In the genomic region with DNA sequence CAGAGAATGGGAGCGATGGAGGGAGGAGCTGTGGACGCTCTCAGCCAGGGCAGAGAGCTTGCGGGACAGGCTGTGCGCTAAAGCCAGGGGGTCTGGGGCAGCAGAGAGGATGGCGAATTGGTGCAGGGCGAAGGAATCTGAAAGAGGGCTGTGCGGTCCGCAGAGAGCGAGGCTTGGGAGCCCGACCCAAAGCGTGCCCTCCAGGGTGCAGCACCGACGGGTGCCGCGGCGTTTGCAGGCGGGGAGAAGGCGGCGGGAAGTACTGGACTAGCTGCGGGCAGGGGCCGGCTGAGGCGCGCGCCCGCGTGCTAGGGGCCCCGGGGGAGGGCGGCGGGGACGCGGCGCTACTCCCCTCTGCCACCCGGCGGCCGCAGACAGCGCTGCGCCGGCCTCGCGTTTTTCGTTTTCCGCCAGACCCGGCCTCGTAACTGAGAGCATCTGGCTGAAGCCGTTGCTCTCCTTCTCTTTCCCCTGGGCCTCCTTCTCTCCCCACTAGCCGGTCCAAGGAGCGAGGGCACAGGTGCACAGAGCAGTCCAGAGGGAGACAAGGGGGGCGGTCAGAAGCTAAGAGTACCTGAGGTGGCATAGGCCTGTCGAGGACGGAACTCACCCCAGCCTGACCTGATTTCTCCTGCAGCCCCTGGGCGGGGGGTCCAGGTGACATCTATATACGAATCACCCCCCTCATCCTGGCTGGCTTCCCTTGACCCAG, we compare ENCODE assay signal across 1 cellular context.
A peak's percentile ranks its signal among the peaks of the same experiment; 100 is the strongest.
TF ChIP-seq lines count a peak whose summit lies in the region.

No MANE protein-coding gene starts in this region.

TF ChIP-seq in HepG2, 621 proteins besides CTCF, POLR2A, EP300 and RAD21 (continued from another document and continues in another):
- TF ChIP-seq IKZF4 (CRISPR knock-in tag; IDR thresholded peaks at IDR 0.05; ENCODE audit: borderline replicate concordance, low read depth, not compliant biosample characterization) (no peak), ZNF430 (CRISPR knock-in tag; IDR thresholded peaks at IDR 0.05) (no peak), ZIK1 (CRISPR knock-in tag; IDR thresholded peaks at IDR 0.05; ENCODE audit: borderline replicate concordance, low read depth) (no peak), SP140L (CRISPR knock-in tag; IDR thresholded peaks at IDR 0.05; ENCODE audit: borderline replicate concordance) (no peak), NPAS2 (CRISPR knock-in tag; IDR thresholded peaks at IDR 0.05; ENCODE audit: borderline replicate concordance) (no peak), ZBTB42 (CRISPR knock-in tag; IDR thresholded peaks at IDR 0.05) (no peak), ZNF703 (CRISPR knock-in tag; IDR thresholded peaks at IDR 0.05; ENCODE audit: borderline replicate concordance) (no peak), ZFP1 (CRISPR knock-in tag; IDR thresholded peaks at IDR 0.05) (no peak), ZMYM4 (CRISPR knock-in tag; IDR thresholded peaks at IDR 0.05) (peak; percentile 51; the same call in 1 of the 2 replicates), ZC3H13 (CRISPR knock-in tag; IDR thresholded peaks at IDR 0.05) (no peak), PTBP1 (IDR thresholded peaks at IDR 0.05; ENCODE audit: low read depth, low read length, poor library complexity, severe bottlenecking) (no peak), TBL1XR1 (IDR thresholded peaks at IDR 0.05; ENCODE audit: borderline replicate concordance, low read length, partially characterized antibody) (no peak), ZNF121 (CRISPR knock-in tag; IDR thresholded peaks at IDR 0.05) (no peak), ZNF619 (CRISPR knock-in tag; IDR thresholded peaks at IDR 0.05) (no peak), TBP (CRISPR knock-in tag; IDR thresholded peaks at IDR 0.05) (no peak), BORCS8-MEF2B (CRISPR knock-in tag; IDR thresholded peaks at IDR 0.05) (no peak), ZNF33B (CRISPR knock-in tag; IDR thresholded peaks at IDR 0.05) (no peak), RXRB (CRISPR knock-in tag; IDR thresholded peaks at IDR 0.05; ENCODE audit: borderline replicate concordance) (no peak), CENPX (CRISPR knock-in tag; IDR thresholded peaks at IDR 0.05) (no peak), CAMTA2 (CRISPR knock-in tag; IDR thresholded peaks at IDR 0.05; ENCODE audit: borderline replicate concordance) (no peak), CEBPB (IDR thresholded peaks at IDR 0.05; ENCODE audit: borderline replicate concordance, low read depth, low read length) (no peak), MAF1 (CRISPR knock-in tag; IDR thresholded peaks at IDR 0.05; ENCODE audit: borderline replicate concordance) (no peak), ZNF329 (CRISPR knock-in tag; IDR thresholded peaks at IDR 0.05; ENCODE audit: low read depth) (peak; percentile 47; the same call in 1 of the 2 replicates), YY1 (IDR thresholded peaks at IDR 0.05; ENCODE audit: insufficient read depth, insufficient replicate concordance, low read depth, low read length) (peak; percentile 72), RAD51 (IDR thresholded peaks at IDR 0.05; ENCODE audit: borderline replicate concordance) (no peak), ZNF549 (CRISPR knock-in tag; IDR thresholded peaks at IDR 0.05) (no peak), AHR (CRISPR knock-in tag; IDR thresholded peaks at IDR 0.05) (no peak), HNF4G (IDR thresholded peaks at IDR 0.05; ENCODE audit: borderline replicate concordance, low read depth, low read length) (no peak), HNF4G (CRISPR knock-in tag; IDR thresholded peaks at IDR 0.05; ENCODE audit: borderline replicate concordance, low read depth) (no peak)
- TF ChIP-seq, protein P1, sequence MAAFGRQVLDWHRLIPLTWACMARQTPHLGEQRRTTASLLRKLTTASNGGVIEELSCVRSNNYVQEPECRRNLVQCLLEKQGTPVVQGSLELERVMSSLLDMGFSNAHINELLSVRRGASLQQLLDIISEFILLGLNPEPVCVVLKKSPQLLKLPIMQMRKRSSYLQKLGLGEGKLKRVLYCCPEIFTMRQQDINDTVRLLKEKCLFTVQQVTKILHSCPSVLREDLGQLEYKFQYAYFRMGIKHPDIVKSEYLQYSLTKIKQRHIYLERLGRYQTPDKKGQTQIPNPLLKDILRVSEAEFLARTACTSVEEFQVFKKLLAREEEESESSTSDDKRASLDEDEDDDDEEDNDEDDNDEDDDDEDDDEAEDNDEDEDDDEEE (CRISPR knock-in tag; IDR thresholded peaks at IDR 0.05), result no peak
- TF ChIP-seq, protein P2, sequence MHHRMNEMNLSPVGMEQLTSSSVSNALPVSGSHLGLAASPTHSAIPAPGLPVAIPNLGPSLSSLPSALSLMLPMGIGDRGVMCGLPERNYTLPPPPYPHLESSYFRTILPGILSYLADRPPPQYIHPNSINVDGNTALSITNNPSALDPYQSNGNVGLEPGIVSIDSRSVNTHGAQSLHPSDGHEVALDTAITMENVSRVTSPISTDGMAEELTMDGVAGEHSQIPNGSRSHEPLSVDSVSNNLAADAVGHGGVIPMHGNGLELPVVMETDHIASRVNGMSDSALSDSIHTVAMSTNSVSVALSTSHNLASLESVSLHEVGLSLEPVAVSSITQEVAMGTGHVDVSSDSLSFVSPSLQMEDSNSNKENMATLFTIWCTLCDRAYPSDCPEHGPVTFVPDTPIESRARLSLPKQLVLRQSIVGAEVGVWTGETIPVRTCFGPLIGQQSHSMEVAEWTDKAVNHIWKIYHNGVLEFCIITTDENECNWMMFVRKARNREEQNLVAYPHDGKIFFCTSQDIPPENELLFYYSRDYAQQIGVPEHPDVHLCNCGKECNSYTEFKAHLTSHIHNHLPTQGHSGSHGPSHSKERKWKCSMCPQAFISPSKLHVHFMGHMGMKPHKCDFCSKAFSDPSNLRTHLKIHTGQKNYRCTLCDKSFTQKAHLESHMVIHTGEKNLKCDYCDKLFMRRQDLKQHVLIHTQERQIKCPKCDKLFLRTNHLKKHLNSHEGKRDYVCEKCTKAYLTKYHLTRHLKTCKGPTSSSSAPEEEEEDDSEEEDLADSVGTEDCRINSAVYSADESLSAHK (CRISPR knock-in tag; IDR thresholded peaks at IDR 0.05; ENCODE audit: borderline replicate concordance), result no peak
- TF ChIP-seq, protein P3, sequence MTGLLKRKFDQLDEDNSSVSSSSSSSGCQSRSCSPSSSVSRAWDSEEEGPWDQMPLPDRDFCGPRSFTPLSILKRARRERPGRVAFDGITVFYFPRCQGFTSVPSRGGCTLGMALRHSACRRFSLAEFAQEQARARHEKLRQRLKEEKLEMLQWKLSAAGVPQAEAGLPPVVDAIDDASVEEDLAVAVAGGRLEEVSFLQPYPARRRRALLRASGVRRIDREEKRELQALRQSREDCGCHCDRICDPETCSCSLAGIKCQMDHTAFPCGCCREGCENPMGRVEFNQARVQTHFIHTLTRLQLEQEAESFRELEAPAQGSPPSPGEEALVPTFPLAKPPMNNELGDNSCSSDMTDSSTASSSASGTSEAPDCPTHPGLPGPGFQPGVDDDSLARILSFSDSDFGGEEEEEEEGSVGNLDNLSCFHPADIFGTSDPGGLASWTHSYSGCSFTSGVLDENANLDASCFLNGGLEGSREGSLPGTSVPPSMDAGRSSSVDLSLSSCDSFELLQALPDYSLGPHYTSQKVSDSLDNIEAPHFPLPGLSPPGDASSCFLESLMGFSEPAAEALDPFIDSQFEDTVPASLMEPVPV (CRISPR knock-in tag; IDR thresholded peaks at IDR 0.05), result no peak
- TF ChIP-seq, protein P4, sequence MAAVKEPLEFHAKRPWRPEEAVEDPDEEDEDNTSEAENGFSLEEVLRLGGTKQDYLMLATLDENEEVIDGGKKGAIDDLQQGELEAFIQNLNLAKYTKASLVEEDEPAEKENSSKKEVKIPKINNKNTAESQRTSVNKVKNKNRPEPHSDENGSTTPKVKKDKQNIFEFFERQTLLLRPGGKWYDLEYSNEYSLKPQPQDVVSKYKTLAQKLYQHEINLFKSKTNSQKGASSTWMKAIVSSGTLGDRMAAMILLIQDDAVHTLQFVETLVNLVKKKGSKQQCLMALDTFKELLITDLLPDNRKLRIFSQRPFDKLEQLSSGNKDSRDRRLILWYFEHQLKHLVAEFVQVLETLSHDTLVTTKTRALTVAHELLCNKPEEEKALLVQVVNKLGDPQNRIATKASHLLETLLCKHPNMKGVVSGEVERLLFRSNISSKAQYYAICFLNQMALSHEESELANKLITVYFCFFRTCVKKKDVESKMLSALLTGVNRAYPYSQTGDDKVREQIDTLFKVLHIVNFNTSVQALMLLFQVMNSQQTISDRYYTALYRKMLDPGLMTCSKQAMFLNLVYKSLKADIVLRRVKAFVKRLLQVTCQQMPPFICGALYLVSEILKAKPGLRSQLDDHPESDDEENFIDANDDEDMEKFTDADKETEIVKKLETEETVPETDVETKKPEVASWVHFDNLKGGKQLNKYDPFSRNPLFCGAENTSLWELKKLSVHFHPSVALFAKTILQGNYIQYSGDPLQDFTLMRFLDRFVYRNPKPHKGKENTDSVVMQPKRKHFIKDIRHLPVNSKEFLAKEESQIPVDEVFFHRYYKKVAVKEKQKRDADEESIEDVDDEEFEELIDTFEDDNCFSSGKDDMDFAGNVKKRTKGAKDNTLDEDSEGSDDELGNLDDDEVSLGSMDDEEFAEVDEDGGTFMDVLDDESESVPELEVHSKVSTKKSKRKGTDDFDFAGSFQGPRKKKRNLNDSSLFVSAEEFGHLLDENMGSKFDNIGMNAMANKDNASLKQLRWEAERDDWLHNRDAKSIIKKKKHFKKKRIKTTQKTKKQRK (IDR thresholded peaks at IDR 0.05; ENCODE audit: low read length), result no peak
- TF ChIP-seq, protein P5, sequence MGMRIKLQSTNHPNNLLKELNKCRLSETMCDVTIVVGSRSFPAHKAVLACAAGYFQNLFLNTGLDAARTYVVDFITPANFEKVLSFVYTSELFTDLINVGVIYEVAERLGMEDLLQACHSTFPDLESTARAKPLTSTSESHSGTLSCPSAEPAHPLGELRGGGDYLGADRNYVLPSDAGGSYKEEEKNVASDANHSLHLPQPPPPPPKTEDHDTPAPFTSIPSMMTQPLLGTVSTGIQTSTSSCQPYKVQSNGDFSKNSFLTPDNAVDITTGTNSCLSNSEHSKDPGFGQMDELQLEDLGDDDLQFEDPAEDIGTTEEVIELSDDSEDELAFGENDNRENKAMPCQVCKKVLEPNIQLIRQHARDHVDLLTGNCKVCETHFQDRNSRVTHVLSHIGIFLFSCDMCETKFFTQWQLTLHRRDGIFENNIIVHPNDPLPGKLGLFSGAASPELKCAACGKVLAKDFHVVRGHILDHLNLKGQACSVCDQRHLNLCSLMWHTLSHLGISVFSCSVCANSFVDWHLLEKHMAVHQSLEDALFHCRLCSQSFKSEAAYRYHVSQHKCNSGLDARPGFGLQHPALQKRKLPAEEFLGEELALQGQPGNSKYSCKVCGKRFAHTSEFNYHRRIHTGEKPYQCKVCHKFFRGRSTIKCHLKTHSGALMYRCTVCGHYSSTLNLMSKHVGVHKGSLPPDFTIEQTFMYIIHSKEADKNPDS (CRISPR knock-in tag; IDR thresholded peaks at IDR 0.05), result peak; percentile 63; the same call in 1 of the 2 replicates
- TF ChIP-seq, protein P6, sequence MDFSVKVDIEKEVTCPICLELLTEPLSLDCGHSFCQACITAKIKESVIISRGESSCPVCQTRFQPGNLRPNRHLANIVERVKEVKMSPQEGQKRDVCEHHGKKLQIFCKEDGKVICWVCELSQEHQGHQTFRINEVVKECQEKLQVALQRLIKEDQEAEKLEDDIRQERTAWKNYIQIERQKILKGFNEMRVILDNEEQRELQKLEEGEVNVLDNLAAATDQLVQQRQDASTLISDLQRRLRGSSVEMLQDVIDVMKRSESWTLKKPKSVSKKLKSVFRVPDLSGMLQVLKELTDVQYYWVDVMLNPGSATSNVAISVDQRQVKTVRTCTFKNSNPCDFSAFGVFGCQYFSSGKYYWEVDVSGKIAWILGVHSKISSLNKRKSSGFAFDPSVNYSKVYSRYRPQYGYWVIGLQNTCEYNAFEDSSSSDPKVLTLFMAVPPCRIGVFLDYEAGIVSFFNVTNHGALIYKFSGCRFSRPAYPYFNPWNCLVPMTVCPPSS (IDR thresholded peaks at IDR 0.05), result no peak
- TF ChIP-seq, protein P7, sequence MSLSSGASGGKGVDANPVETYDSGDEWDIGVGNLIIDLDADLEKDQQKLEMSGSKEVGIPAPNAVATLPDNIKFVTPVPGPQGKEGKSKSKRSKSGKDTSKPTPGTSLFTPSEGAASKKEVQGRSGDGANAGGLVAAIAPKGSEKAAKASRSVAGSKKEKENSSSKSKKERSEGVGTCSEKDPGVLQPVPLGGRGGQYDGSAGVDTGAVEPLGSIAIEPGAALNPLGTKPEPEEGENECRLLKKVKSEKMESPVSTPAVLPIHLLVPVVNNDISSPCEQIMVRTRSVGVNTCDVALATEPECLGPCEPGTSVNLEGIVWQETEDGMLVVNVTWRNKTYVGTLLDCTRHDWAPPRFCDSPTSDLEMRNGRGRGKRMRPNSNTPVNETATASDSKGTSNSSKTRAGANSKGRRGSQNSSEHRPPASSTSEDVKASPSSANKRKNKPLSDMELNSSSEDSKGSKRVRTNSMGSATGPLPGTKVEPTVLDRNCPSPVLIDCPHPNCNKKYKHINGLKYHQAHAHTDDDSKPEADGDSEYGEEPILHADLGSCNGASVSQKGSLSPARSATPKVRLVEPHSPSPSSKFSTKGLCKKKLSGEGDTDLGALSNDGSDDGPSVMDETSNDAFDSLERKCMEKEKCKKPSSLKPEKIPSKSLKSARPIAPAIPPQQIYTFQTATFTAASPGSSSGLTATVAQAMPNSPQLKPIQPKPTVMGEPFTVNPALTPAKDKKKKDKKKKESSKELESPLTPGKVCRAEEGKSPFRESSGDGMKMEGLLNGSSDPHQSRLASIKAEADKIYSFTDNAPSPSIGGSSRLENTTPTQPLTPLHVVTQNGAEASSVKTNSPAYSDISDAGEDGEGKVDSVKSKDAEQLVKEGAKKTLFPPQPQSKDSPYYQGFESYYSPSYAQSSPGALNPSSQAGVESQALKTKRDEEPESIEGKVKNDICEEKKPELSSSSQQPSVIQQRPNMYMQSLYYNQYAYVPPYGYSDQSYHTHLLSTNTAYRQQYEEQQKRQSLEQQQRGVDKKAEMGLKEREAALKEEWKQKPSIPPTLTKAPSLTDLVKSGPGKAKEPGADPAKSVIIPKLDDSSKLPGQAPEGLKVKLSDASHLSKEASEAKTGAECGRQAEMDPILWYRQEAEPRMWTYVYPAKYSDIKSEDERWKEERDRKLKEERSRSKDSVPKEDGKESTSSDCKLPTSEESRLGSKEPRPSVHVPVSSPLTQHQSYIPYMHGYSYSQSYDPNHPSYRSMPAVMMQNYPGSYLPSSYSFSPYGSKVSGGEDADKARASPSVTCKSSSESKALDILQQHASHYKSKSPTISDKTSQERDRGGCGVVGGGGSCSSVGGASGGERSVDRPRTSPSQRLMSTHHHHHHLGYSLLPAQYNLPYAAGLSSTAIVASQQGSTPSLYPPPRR (CRISPR knock-in tag; IDR thresholded peaks at IDR 0.05; ENCODE audit: borderline replicate concordance), result no peak
- TF ChIP-seq, protein P8, sequence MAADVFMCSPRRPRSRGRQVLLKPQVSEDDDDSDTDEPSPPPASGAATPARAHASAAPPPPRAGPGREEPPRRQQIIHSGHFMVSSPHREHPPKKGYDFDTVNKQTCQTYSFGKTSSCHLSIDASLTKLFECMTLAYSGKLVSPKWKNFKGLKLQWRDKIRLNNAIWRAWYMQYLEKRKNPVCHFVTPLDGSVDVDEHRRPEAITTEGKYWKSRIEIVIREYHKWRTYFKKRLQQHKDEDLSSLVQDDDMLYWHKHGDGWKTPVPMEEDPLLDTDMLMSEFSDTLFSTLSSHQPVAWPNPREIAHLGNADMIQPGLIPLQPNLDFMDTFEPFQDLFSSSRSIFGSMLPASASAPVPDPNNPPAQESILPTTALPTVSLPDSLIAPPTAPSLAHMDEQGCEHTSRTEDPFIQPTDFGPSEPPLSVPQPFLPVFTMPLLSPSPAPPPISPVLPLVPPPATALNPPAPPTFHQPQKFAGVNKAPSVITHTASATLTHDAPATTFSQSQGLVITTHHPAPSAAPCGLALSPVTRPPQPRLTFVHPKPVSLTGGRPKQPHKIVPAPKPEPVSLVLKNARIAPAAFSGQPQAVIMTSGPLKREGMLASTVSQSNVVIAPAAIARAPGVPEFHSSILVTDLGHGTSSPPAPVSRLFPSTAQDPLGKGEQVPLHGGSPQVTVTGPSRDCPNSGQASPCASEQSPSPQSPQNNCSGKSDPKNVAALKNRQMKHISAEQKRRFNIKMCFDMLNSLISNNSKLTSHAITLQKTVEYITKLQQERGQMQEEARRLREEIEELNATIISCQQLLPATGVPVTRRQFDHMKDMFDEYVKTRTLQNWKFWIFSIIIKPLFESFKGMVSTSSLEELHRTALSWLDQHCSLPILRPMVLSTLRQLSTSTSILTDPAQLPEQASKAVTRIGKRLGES (CRISPR knock-in tag; IDR thresholded peaks at IDR 0.05; ENCODE audit: borderline replicate concordance), result no peak
